In the genomic region with DNA sequence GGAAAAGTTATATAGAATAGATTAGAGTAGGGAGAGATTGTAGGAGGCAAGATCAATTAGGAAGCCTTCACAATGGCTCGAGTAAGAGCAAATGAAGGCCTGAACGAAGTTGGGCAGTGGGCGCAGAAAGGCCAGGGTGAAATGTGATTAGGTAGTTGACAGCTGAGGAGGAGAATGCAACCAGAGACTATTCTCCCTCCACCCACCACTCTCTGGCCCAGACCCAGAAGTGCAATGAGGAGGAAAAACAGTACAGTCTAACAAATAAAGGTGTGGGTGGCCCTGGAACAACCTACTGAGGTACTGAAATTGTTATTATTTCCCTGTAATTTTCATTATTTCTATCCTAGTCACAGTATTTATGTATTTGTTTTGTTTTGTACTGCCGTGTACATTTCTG, we compare ENCODE assay signal across 18 cellular contexts.
DNase-seq lines count a peak whose midpoint lies in the region; ATAC-seq and TF ChIP-seq lines count a peak whose summit lies in the region.
"Had no signal": no experiment of that assay in that cellular context is flagged by ENCODE, and none has a peak within 500 bp of the region (broad histone marks: within the 10 kb centered on the region; RNA-seq: fewer than 3 reads in every experiment).

No MANE protein-coding gene starts in this region.

- no peak overlapping the region for H3K4me2 ChIP-seq in mesenchymal stem cell (ENCODE audit: low read length, poor library complexity, severe bottlenecking)

- 96% methylated on average over 2 of the region's 4 CpGs for WGBS in mesenchymal stem cell
- WGBS in right lobe of liver (ENCODE audit: insufficient coverage, low coverage, low lambda C conversion rate, missing lambda C conversion rate), result 76% methylated on average over 4 of the region's 4 CpGs

- no peak for TF ChIP-seq CTCF in right lobe of liver (IDR thresholded peaks at IDR 0.05)

- no peak for TF ChIP-seq POLR2A in right lobe of liver (IDR thresholded peaks at IDR 0.05)

- ATAC-seq in right lobe of liver, result no peak
- ATAC-seq: K562, T-cell had no signal

- H3K36me3 ChIP-seq in mesenchymal stem cell (ENCODE audit: control insufficient read depth in 1 of 2, insufficient read depth in 2 of 2, low read depth in 1 of 2, low read length in 2 of 2) (no peaks in the 10 kb centered on the region), right lobe of liver (no peaks in the 10 kb centered on the region)
- H3K36me3 ChIP-seq: SJSA1 had no signal

- H2AFZ ChIP-seq in mesenchymal stem cell (ENCODE audit: low read depth, low read length), result no peak overlapping the region

- H4K91ac ChIP-seq in mesenchymal stem cell (ENCODE audit: low read length), result no peak overlapping the region

- H4K8ac ChIP-seq in mesenchymal stem cell (ENCODE audit: low read length), result peak overlapping the region; percentile 1

- no peak overlapping the region for H2BK5ac ChIP-seq in mesenchymal stem cell (ENCODE audit: low read depth, low read length, poor library complexity, severe bottlenecking)

- peak; percentile 16 for DNase-seq in Ammon's horn (ENCODE audit: low spot score)
- DNase-seq in DMS 273 treated with DMSO at 0.1 percent for 48 hours (lab: John Stamatoyannopoulos, UW), result peak; percentile 78
- peak; percentile 70 for DNase-seq in NCI-H446 treated with DMSO at 0.1 percent for 48 hours (lab: John Stamatoyannopoulos, UW)
- DNase-seq in mesenchymal stem cell, result no peak
- DNase-seq in right lobe of liver, result no peak
- no peak for DNase-seq in head of caudate nucleus
- no peak for DNase-seq in GM19240 (ENCODE audit: insufficient read length, low spot score)
- DNase-seq: ACHN; CD4-positive, alpha-beta T cell; HFFc6; NCI-H1930; NK-92 treated with Interleukin-12 subunit alpha and Interleukin-12 subunit beta, amount 100 ng/mL, for 24 hours; OCI-M1; T-cell had no signal

- H2AK5ac ChIP-seq in mesenchymal stem cell (ENCODE audit: low read length, severe bottlenecking), result no peak overlapping the region

- H3K4me1 ChIP-seq in mesenchymal stem cell (ENCODE audit: control insufficient read depth, insufficient read depth, low read depth, low read length) (no peaks in the 10 kb centered on the region), right lobe of liver (peaks cover 0 to 2% (median 0%) of the 10 kb centered on the region in 4 donors)

- peak overlapping the region; percentile 44 for H2BK15ac ChIP-seq in mesenchymal stem cell (ENCODE audit: low read depth, poor library complexity, severe bottlenecking)

- H3K27ac ChIP-seq in mesenchymal stem cell (ENCODE audit: low read length, poor library complexity, severe bottlenecking), result no peak overlapping the region
- no peak overlapping the region for H3K27ac ChIP-seq in right lobe of liver
- H3K27ac ChIP-seq: HL-60, RWPE1, SJSA1 had no signal

- no peak overlapping the region for H3K4ac ChIP-seq in mesenchymal stem cell (ENCODE audit: low read depth in 1 of 2, low read length in 2 of 2)

- no peaks in the 10 kb centered on the region for H3K27me3 ChIP-seq in mesenchymal stem cell (ENCODE audit: control insufficient read depth in 1 of 2, insufficient read depth in 1 of 2, low read length in 2 of 2)
- no peaks in the 10 kb centered on the region for H3K27me3 ChIP-seq in right lobe of liver
- H3K27me3 ChIP-seq: SJSA1 had no signal

- H3K23ac ChIP-seq in mesenchymal stem cell (ENCODE audit: low read length in 2 of 2), result no peak overlapping the region

- H2BK12ac ChIP-seq in mesenchymal stem cell (ENCODE audit: low read length in 2 of 2), result no peak overlapping the region

- no peak overlapping the region for H2BK120ac ChIP-seq in mesenchymal stem cell (ENCODE audit: low read depth, low read length)

- H3K4me3 ChIP-seq in mesenchymal stem cell (ENCODE audit: insufficient read depth in 1 of 2, low read depth in 1 of 2, low read length in 2 of 2) (no peak overlapping the region), right lobe of liver (no peak overlapping the region)
- H3K4me3 ChIP-seq: K562, SJSA1 had no signal

- H3K14ac ChIP-seq in mesenchymal stem cell (ENCODE audit: low read length in 2 of 2), result no peak overlapping the region

- intact Hi-C loops in right lobe of liver (cut with DNase I) (no loop called here), head of caudate nucleus (cut with DNase I) (no loop called here)

- no peak overlapping the region for H3K9ac ChIP-seq in mesenchymal stem cell (ENCODE audit: low read length)

- no peaks in the 10 kb centered on the region for H3K9me3 ChIP-seq in mesenchymal stem cell (ENCODE audit: control insufficient read depth, low read length)
- H3K9me3 ChIP-seq in right lobe of liver, result no peaks in the 10 kb centered on the region
- H3K9me3 ChIP-seq: SJSA1 had no signal

- H3K79me1 ChIP-seq in mesenchymal stem cell (replicated peaks; ENCODE audit: low read length, poor library complexity, severe bottlenecking), result no peaks in the 10 kb centered on the region

- H3K18ac ChIP-seq in mesenchymal stem cell (ENCODE audit: low read depth in 1 of 2, low read length in 2 of 2), result peak overlapping the region in 1 of 2 experiments; percentile 11

Comparison
In these comparisons a context has a peak if more than half of its experiments do, and no peak if none do; other contexts are left out.
1. DNase-seq: peak in Ammon's horn (single experiment), DMS 273 treated with DMSO at 0.1 percent for 48 hours (single experiment) and NCI-H446 treated with DMSO at 0.1 percent for 48 hours (single experiment); none in mesenchymal stem cell (single experiment), right lobe of liver (0 of 3), head of caudate nucleus (0 of 42) and GM19240 (single experiment).